In genomic region chr9:109903515-109904138, GRCh38 we compare ENCODE assay signal across 9 cellular contexts.
DNase-seq lines count a peak whose midpoint lies in the region; ATAC-seq and TF ChIP-seq lines count a peak whose summit lies in the region.
"Had no signal": no experiment of that assay in that cellular context is flagged by ENCODE, and none has a peak within 500 bp of the region (broad histone marks: within the 10 kb centered on the region; RNA-seq: fewer than 3 reads in every experiment).

No MANE protein-coding gene starts in this region.

- H3K9me3 ChIP-seq in esophagus muscularis mucosa: no peaks in the 10 kb centered on the region

- no peaks in the 10 kb centered on the region for H3K27me3 ChIP-seq in esophagus muscularis mucosa

- peak; percentile 76 to 79 (median 78) for TF ChIP-seq CTCF in esophagus muscularis mucosa (IDR thresholded peaks at IDR 0.05)

- H3K27ac ChIP-seq in esophagus muscularis mucosa (replicated peaks in 1 of 4): no peak overlapping the region

- H3K4me1 ChIP-seq in esophagus muscularis mucosa: peaks cover 7 to 34% (median 14%) of the 10 kb centered on the region in 4 donors

- DNase-seq in EL: peak; percentile 79
- peak; percentile 45 for DNase-seq in HK-2 (ENCODE audit: unreplicated experiment)
- peak; percentile 51 for DNase-seq in NOMO-1 treated with dmso at 0.1 percent for 144 hours (lab: John Stamatoyannopoulos, UW; ENCODE audit: unreplicated experiment)
- peak; percentile 42 for DNase-seq in activated T-cell treated with anti-CD3 and anti-CD28 coated beads for 1 hour (ENCODE audit: low read depth)
- no peak for DNase-seq in esophagus muscularis mucosa (ENCODE audit: extremely low spot score)
- DNase-seq in natural killer cell treated with Interleukin-12 subunit alpha and Interleukin-12 subunit beta and Interleukin-15 and Interleukin-18, amount 100 ng/mL, for 72 hours (ENCODE audit: low spot score): no peak
- DNase-seq in ureter (ENCODE audit: low spot score): peak; percentile 63

- peak; percentile 60 to 68 for ATAC-seq in natural killer cell treated with Interleukin-12 subunit alpha and Interleukin-12 subunit beta and Interleukin-15 and Interleukin-18, amount 100 ng/mL, for 72 hours
- no peak for ATAC-seq in HG03469 (IDR thresholded peaks at IDR 0.05; ENCODE audit: unreplicated experiment)

- intact Hi-C loops in esophagus muscularis mucosa (cut with DNase I): loop anchor here (2.0 to 5.0 kb wide), 3 partner anchors 155 to 314 kb away; no protein-coding TSS in a partner anchor

- WGBS in esophagus muscularis mucosa: 4% methylated on average over 2 of the region's 2 CpGs

- H3K27ac Mint-ChIP-seq in natural killer cell treated with Interleukin-12 subunit alpha and Interleukin-12 subunit beta and Interleukin-15 and Interleukin-18, amount 100 ng/mL, for 72 hours: no peak overlapping the region
- H3K27ac Mint-ChIP-seq: activated naive CD4-positive, alpha-beta T cell treated with anti-CD3 and anti-CD28 coated beads, Interleukin-2, amount 50 U/mL, for 24 hours had no signal

- TF ChIP-seq EP300 in esophagus muscularis mucosa (IDR thresholded peaks at IDR 0.05): no peak

- H3K4me3 Mint-ChIP-seq in natural killer cell treated with Interleukin-12 subunit alpha and Interleukin-12 subunit beta and Interleukin-15 and Interleukin-18, amount 100 ng/mL, for 72 hours: no peak overlapping the region
- H3K4me3 Mint-ChIP-seq: activated naive CD4-positive, alpha-beta T cell treated with anti-CD3 and anti-CD28 coated beads, Interleukin-2, amount 50 U/mL, for 24 hours had no signal

- H3K27me3 Mint-ChIP-seq in natural killer cell treated with Interleukin-12 subunit alpha and Interleukin-12 subunit beta and Interleukin-15 and Interleukin-18, amount 100 ng/mL, for 72 hours: peaks cover 11 to 13% of the 10 kb centered on the region in 2 donors
- H3K27me3 Mint-ChIP-seq: activated naive CD4-positive, alpha-beta T cell treated with anti-CD3 and anti-CD28 coated beads, Interleukin-2, amount 50 U/mL, for 24 hours had no signal

- H3K9me3 Mint-ChIP-seq in natural killer cell treated with Interleukin-12 subunit alpha and Interleukin-12 subunit beta and Interleukin-15 and Interleukin-18, amount 100 ng/mL, for 72 hours: no peaks in the 10 kb centered on the region
- H3K9me3 Mint-ChIP-seq: activated naive CD4-positive, alpha-beta T cell treated with anti-CD3 and anti-CD28 coated beads, Interleukin-2, amount 50 U/mL, for 24 hours had no signal

- H3K4me1 Mint-ChIP-seq in natural killer cell treated with Interleukin-12 subunit alpha and Interleukin-12 subunit beta and Interleukin-15 and Interleukin-18, amount 100 ng/mL, for 72 hours (ENCODE audit: low read depth in 2 of 2): no peaks in the 10 kb centered on the region

- no peak for TF ChIP-seq POLR2A in esophagus muscularis mucosa (IDR thresholded peaks at IDR 0.05; ENCODE audit: low read depth)

- no peaks in the 10 kb centered on the region for H3K36me3 ChIP-seq in esophagus muscularis mucosa

- no peak overlapping the region for H3K4me3 ChIP-seq in esophagus muscularis mucosa

- no peaks in the 10 kb centered on the region for H3K36me3 Mint-ChIP-seq in natural killer cell treated with Interleukin-12 subunit alpha and Interleukin-12 subunit beta and Interleukin-15 and Interleukin-18, amount 100 ng/mL, for 72 hours
- H3K36me3 Mint-ChIP-seq: activated naive CD4-positive, alpha-beta T cell treated with anti-CD3 and anti-CD28 coated beads, Interleukin-2, amount 50 U/mL, for 24 hours had no signal

Comparison
In these comparisons a context has a peak if more than half of its experiments do, and no peak if none do; other contexts are left out.
1. DNase-seq: peak in EL (single experiment), HK-2 (single experiment), NOMO-1 treated with dmso at 0.1 percent for 144 hours (single experiment), activated T-cell treated with anti-CD3 and anti-CD28 coated beads for 1 hour (single experiment) and ureter (single experiment); none in esophagus muscularis mucosa (single experiment) and natural killer cell treated with Interleukin-12 subunit alpha and Interleukin-12 subunit beta and Interleukin-15 and Interleukin-18, amount 100 ng/mL, for 72 hours (single experiment).